2 cellular contexts compared by ENCODE assay signal in the genomic region with DNA sequence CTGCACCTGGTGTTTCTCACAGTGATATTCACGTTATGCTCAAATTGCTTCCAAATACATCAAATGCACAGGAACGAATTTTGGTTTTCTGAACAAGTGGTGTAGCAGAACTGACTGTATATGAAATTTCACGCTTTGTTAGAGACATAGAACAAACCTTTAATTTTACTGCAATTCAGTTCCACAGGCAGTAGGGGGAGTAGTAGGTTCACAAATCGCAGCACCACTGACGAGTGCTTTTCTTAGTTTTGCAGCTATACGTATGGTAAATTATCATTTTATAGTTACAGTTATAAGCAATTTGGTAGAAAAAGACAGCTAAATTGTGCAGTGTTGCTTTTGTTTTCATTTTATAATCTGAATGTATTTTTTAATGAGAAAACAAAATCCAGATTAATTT.
TF ChIP-seq lines count a peak whose summit lies in the region.

No MANE protein-coding gene starts in this region.

TF ChIP-seq in WTC11, 78 proteins besides CTCF, POLR2A, EP300 and RAD21 (continued from another document):
- TF ChIP-seq ATF2 (CRISPR knock-in tag; IDR thresholded peaks at IDR 0.05; ENCODE audit: borderline replicate concordance, low read depth) = no peak
- TF ChIP-seq, protein P1, sequence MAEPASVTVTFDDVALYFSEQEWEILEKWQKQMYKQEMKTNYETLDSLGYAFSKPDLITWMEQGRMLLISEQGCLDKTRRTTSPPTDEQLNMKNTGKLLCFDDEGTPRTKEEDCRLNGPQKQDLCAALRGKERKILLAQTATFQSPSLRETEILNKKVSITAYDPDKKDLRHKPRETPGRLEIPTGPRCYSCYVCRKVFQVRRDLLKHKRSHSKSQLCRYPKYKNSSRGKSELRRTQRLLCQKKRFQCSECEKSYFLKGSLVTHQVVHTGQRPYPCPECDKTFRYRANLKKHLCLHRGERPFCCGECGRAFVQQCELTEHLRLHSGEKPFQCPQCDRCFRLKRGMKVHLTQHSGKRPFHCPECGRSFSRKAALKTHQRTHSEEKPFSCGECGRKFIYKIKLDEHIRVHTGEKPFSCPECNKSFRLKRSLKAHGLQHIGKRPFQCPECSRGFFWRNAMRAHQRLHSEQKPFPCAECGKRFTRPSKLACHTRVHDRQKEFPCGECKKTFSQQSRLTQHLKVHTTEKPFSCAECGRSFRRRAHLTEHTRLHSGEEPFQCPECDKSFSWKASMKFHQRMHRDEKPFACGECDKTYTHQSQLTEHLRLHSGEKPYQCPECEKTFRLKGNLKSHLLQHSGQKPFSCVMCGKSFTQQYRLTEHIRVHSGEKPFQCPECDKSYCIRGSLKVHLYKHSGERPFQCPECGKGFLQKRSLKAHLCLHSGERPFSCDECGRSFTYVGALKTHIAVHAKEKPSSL (CRISPR knock-in tag; conservative IDR thresholded peaks at IDR 0.05) = no peak
TF ChIP-seq in WTC11: peak in this region for 0.

TF ChIP-seq in HepG2, 621 proteins besides CTCF, POLR2A, EP300 and RAD21 (continued from another document):
- TF ChIP-seq, protein P2, sequence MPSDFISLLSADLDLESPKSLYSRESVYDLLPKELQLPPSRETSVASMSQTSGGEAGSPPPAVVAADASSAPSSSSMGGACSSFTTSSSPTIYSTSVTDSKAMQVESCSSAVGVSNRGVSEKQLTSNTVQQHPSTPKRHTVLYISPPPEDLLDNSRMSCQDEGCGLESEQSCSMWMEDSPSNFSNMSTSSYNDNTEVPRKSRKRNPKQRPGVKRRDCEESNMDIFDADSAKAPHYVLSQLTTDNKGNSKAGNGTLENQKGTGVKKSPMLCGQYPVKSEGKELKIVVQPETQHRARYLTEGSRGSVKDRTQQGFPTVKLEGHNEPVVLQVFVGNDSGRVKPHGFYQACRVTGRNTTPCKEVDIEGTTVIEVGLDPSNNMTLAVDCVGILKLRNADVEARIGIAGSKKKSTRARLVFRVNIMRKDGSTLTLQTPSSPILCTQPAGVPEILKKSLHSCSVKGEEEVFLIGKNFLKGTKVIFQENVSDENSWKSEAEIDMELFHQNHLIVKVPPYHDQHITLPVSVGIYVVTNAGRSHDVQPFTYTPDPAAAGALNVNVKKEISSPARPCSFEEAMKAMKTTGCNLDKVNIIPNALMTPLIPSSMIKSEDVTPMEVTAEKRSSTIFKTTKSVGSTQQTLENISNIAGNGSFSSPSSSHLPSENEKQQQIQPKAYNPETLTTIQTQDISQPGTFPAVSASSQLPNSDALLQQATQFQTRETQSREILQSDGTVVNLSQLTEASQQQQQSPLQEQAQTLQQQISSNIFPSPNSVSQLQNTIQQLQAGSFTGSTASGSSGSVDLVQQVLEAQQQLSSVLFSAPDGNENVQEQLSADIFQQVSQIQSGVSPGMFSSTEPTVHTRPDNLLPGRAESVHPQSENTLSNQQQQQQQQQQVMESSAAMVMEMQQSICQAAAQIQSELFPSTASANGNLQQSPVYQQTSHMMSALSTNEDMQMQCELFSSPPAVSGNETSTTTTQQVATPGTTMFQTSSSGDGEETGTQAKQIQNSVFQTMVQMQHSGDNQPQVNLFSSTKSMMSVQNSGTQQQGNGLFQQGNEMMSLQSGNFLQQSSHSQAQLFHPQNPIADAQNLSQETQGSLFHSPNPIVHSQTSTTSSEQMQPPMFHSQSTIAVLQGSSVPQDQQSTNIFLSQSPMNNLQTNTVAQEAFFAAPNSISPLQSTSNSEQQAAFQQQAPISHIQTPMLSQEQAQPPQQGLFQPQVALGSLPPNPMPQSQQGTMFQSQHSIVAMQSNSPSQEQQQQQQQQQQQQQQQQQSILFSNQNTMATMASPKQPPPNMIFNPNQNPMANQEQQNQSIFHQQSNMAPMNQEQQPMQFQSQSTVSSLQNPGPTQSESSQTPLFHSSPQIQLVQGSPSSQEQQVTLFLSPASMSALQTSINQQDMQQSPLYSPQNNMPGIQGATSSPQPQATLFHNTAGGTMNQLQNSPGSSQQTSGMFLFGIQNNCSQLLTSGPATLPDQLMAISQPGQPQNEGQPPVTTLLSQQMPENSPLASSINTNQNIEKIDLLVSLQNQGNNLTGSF (CRISPR knock-in tag; IDR thresholded peaks at IDR 0.05) = no peak
- no peak for TF ChIP-seq ZBTB37 (CRISPR knock-in tag; IDR thresholded peaks at IDR 0.05)
- TF ChIP-seq, protein P3, sequence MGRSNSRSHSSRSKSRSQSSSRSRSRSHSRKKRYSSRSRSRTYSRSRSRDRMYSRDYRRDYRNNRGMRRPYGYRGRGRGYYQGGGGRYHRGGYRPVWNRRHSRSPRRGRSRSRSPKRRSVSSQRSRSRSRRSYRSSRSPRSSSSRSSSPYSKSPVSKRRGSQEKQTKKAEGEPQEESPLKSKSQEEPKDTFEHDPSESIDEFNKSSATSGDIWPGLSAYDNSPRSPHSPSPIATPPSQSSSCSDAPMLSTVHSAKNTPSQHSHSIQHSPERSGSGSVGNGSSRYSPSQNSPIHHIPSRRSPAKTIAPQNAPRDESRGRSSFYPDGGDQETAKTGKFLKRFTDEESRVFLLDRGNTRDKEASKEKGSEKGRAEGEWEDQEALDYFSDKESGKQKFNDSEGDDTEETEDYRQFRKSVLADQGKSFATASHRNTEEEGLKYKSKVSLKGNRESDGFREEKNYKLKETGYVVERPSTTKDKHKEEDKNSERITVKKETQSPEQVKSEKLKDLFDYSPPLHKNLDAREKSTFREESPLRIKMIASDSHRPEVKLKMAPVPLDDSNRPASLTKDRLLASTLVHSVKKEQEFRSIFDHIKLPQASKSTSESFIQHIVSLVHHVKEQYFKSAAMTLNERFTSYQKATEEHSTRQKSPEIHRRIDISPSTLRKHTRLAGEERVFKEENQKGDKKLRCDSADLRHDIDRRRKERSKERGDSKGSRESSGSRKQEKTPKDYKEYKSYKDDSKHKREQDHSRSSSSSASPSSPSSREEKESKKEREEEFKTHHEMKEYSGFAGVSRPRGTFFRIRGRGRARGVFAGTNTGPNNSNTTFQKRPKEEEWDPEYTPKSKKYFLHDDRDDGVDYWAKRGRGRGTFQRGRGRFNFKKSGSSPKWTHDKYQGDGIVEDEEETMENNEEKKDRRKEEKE (IDR thresholded peaks at IDR 0.05) = no peak
- TF ChIP-seq ZNF746 (CRISPR knock-in tag; IDR thresholded peaks at IDR 0.05) = no peak
- no peak for TF ChIP-seq TAF15 (IDR thresholded peaks at IDR 0.05; ENCODE audit: low read depth, low read length, poor library complexity, severe bottlenecking)
- TF ChIP-seq PHB2 (IDR thresholded peaks at IDR 0.05; ENCODE audit: partially characterized antibody) = no peak
- no peak for TF ChIP-seq ZNF678 (CRISPR knock-in tag; IDR thresholded peaks at IDR 0.05)
- TF ChIP-seq, protein P4, sequence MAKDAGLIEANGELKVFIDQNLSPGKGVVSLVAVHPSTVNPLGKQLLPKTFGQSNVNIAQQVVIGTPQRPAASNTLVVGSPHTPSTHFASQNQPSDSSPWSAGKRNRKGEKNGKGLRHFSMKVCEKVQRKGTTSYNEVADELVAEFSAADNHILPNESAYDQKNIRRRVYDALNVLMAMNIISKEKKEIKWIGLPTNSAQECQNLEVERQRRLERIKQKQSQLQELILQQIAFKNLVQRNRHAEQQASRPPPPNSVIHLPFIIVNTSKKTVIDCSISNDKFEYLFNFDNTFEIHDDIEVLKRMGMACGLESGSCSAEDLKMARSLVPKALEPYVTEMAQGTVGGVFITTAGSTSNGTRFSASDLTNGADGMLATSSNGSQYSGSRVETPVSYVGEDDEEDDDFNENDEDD (CRISPR knock-in tag; IDR thresholded peaks at IDR 0.05; ENCODE audit: borderline replicate concordance) = no peak
- no peak for TF ChIP-seq ZNF282 (IDR thresholded peaks at IDR 0.05; ENCODE audit: partially characterized antibody)
- TF ChIP-seq, protein P5, sequence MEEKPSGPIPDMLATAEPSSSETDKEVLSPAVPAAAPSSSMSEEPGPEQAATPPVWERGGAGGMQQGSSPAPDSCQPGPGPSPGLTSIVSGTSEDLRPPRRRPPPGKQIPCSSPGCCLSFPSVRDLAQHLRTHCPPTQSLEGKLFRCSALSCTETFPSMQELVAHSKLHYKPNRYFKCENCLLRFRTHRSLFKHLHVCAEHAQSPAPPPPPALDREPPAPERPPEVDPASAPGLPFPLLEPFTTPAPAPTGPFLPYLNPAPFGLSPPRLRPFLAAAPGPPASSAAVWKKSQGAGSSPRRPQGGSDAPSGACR (CRISPR knock-in tag; IDR thresholded peaks at IDR 0.05) = no peak
- TF ChIP-seq STAG1 (CRISPR knock-in tag; IDR thresholded peaks at IDR 0.05) = peak; percentile 79
- no peak for TF ChIP-seq ZSCAN20 (CRISPR knock-in tag; IDR thresholded peaks at IDR 0.05; ENCODE audit: borderline replicate concordance)
- no peak for TF ChIP-seq MTF1 (CRISPR knock-in tag; IDR thresholded peaks at IDR 0.05)
